ENCODE assay signal across 1 cellular context in the genomic region with DNA sequence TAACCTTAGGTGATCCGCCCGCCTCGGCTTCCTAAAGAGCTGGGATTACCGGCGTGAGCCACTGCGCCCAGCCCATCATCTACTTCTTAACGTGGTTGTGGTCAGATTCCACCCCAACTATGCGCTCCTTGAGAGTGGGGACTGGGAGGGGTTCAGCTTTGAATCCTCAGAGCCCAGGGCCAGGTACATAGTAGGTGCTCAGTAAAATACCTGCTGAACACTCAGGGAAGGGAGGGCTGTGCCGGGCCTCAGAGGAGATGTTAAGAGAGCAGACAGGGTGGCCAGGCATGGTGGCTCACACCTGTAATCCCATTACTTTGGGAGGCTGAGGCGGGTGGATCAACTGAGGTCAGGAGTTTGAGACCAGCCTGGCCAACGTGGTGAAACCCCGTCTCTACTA.
TF ChIP-seq lines count a peak whose summit lies in the region.

No MANE protein-coding gene starts in this region.

TF ChIP-seq in GM12878, 131 proteins besides CTCF, POLR2A, EP300 and RAD21:
- no peak for TF ChIP-seq CHD2 (IDR thresholded peaks at IDR 0.05; ENCODE audit: borderline replicate concordance, low read depth, low read length)
- TF ChIP-seq ZNF622 (IDR thresholded peaks at IDR 0.05), result no peak
- no peak for TF ChIP-seq SP1 (IDR thresholded peaks at IDR 0.05; ENCODE audit: low read depth, low read length)
- no peak for TF ChIP-seq BCL11A (IDR thresholded peaks at IDR 0.05; ENCODE audit: low read depth, low read length)
- TF ChIP-seq, protein P1, sequence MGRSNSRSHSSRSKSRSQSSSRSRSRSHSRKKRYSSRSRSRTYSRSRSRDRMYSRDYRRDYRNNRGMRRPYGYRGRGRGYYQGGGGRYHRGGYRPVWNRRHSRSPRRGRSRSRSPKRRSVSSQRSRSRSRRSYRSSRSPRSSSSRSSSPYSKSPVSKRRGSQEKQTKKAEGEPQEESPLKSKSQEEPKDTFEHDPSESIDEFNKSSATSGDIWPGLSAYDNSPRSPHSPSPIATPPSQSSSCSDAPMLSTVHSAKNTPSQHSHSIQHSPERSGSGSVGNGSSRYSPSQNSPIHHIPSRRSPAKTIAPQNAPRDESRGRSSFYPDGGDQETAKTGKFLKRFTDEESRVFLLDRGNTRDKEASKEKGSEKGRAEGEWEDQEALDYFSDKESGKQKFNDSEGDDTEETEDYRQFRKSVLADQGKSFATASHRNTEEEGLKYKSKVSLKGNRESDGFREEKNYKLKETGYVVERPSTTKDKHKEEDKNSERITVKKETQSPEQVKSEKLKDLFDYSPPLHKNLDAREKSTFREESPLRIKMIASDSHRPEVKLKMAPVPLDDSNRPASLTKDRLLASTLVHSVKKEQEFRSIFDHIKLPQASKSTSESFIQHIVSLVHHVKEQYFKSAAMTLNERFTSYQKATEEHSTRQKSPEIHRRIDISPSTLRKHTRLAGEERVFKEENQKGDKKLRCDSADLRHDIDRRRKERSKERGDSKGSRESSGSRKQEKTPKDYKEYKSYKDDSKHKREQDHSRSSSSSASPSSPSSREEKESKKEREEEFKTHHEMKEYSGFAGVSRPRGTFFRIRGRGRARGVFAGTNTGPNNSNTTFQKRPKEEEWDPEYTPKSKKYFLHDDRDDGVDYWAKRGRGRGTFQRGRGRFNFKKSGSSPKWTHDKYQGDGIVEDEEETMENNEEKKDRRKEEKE (IDR thresholded peaks at IDR 0.05), result no peak
